9 cellular contexts compared by ENCODE assay signal in genomic region chr10:103470755-103471653, GRCh38. TPM values are rescaled to one million over a fixed set of nuclear protein-coding genes. Genes with fewer than 3 reads are reported as not detected.
DNase-seq lines count a peak whose midpoint lies in the region; ATAC-seq, FAIRE-seq and TF ChIP-seq lines count a peak whose summit lies in the region.
"Had no signal": no experiment of that assay in that cellular context is flagged by ENCODE, and none has a peak within 500 bp of the region (broad histone marks: within the 10 kb centered on the region; RNA-seq: fewer than 3 reads in every experiment).

No MANE protein-coding gene starts in this region.

- intact Hi-C loops in K562 (cut with micrococcal nuclease) (no loop called here), spleen (cut with DNase I; ENCODE audit: low total_unique reads) (no loop called here)

- H3K36me3 ChIP-seq in K562 (ENCODE audit: control insufficient read depth, insufficient read depth, low read length) (no peaks in the 10 kb centered on the region), spleen (no peaks in the 10 kb centered on the region)
- H3K36me3 ChIP-seq: tibial artery had no signal

- TF ChIP-seq POLR2A in A549 (IDR thresholded peaks at IDR 0.05; ENCODE audit: low read length): no peak
- TF ChIP-seq POLR2A in K562 (conservative IDR thresholded peaks at IDR 0.05): no peak
- TF ChIP-seq POLR2A in spleen (IDR thresholded peaks at IDR 0.05): no peak

- no peak for TF ChIP-seq RAD21 in A549 (conservative IDR thresholded peaks at IDR 0.05 in 1 of 2, IDR thresholded peaks at IDR 0.05 in 1 of 2)
- TF ChIP-seq RAD21 in K562 (CRISPR knock-in tag; conservative IDR thresholded peaks at IDR 0.05 in 1 of 2, IDR thresholded peaks at IDR 0.05 in 1 of 2): no peak

- H3K9me1 ChIP-seq in K562 (ENCODE audit: control insufficient read depth, insufficient read depth, low read length): no peaks in the 10 kb centered on the region

- BruUV-seq in K562 (replicated peaks; lab: Mats Ljungman, UMichigan): no TSS peak

- in situ Hi-C loops in K562 (cut with MboI): no loop called here

- DNase-seq in A549 (ENCODE audit: low read depth in 1 of 2, low spot score in 1 of 2) (no peak), T-helper 22 cell (ENCODE audit: low read depth) (peak; percentile 71), K562 (ENCODE audit: extremely low read depth in 1 of 4, low spot score in 3 of 4) (peak; percentile 65 to 77 (median 72)), spleen (peak; percentile 90), NCI-H146 (lab: John Stamatoyannopoulos, UW) (no peak), NCI-H226 (no peak)

- POLR2A ChIA-PET in A549 (lab: Yijun Ruan, JAX) (no interaction called here), K562 (lab: Yijun Ruan, JAX) (no interaction called here)

- TF ChIP-seq EP300 in A549 (IDR thresholded peaks at IDR 0.05): no peak
- 0 out of 2 replicates have a peak, but pooled peaks have one; percentile 9 for TF ChIP-seq EP300 in K562 (IDR thresholded peaks at IDR 0.05; ENCODE audit: low read length)

- ATAC-seq in A549 (peak in 1 of 2 experiments; percentile 19; a peak in 1 of 6 replicates), GM19397 (IDR thresholded peaks at IDR 0.05; ENCODE audit: unreplicated experiment) (peak; percentile 85), HG03432 (IDR thresholded peaks at IDR 0.05; ENCODE audit: unreplicated experiment) (peak; percentile 78), K562 (peak; percentile 86)

- H3K4me3 ChIP-seq in A549 (no peak overlapping the region), K562 (no peak overlapping the region), spleen (peak overlapping the region in 1 of 8 donors; percentile 49)
- H3K4me3 ChIP-seq: tibial artery had no signal

- H3K27ac ChIP-seq in A549: peak overlapping the region in 1 of 2 experiments; percentile 47; a peak in 1 of 6 replicates
- H3K27ac ChIP-seq in K562 (ENCODE audit: extremely low read depth, low read depth, low read length): no peak overlapping the region
- H3K27ac ChIP-seq in spleen: peak overlapping the region; percentile 32 to 90 (median 73)
- H3K27ac ChIP-seq: tibial artery had no signal

- H3K9ac ChIP-seq in K562 (ENCODE audit: insufficient read depth in 1 of 2, low read depth in 2 of 2, low read length in 2 of 2): no peak overlapping the region

- no peaks in the 10 kb centered on the region for H3K9me3 ChIP-seq in A549
- no peaks in the 10 kb centered on the region for H3K9me3 ChIP-seq in K562 (replicated peaks; ENCODE audit: control insufficient read depth, insufficient read depth, low read depth, low read length)
- H3K9me3 ChIP-seq in spleen: no peaks in the 10 kb centered on the region
- H3K9me3 ChIP-seq: tibial artery had no signal

- H3K27me3 ChIP-seq in K562 (ENCODE audit: control insufficient read depth in 2 of 2, insufficient read depth in 2 of 2, low read length in 2 of 2) (peaks cover 0 to 10% of the 10 kb centered on the region in 2 experiments; a peak in 1 of 5 replicates), spleen (replicated peaks in 1 of 7) (no peaks in the 10 kb centered on the region)

- no peaks in the 10 kb centered on the region for H3K79me2 ChIP-seq in K562 (ENCODE audit: control insufficient read depth, insufficient read depth, low read length)

- peak overlapping the region; percentile 56; the same call in 1 of the 2 replicates for H2AFZ ChIP-seq in K562 (ENCODE audit: low read depth, low read length)

- no peaks in the 10 kb centered on the region; the same call in 1 of the 2 replicates for H4K20me1 ChIP-seq in K562 (replicated peaks; ENCODE audit: control insufficient read depth, insufficient read depth, low read length)

- TF ChIP-seq CTCF in A549 (IDR thresholded peaks at IDR 0.05) (no peak), K562 (IDR thresholded peaks at IDR 0.05 in 2 of 3, conservative IDR thresholded peaks at IDR 0.05 in 1 of 3; ENCODE audit: insufficient read depth in 2 of 3, low read depth in 1 of 3, low read length in 3 of 3) (no peak), spleen (IDR thresholded peaks at IDR 0.05 in 8 of 11, conservative IDR thresholded peaks at IDR 0.05 in 3 of 11) (no peak)

- H3K4me2 ChIP-seq in A549: peak overlapping the region; percentile 28; the same call in 1 of the 3 replicates
- no peak overlapping the region for H3K4me2 ChIP-seq in K562 (ENCODE audit: insufficient read depth, low read length)

- H3K4me1 ChIP-seq in A549 (peaks cover 10% of the 10 kb centered on the region; the same call in 2 of the 3 replicates), K562 (replicated peaks in 1 of 2; ENCODE audit: control insufficient read depth in 2 of 2, insufficient read depth in 2 of 2, low read length in 2 of 2) (peaks cover 8 to 10% of the 10 kb centered on the region in 2 experiments; a peak in 3 of 5 replicates), spleen (peaks cover 16 to 64% (median 46%) of the 10 kb centered on the region in 6 donors)
- H3K4me1 ChIP-seq: tibial artery had no signal

- WGBS in A549 (ENCODE audit: missing lambda C conversion rate): 74% methylated on average over 14 of the region's 14 CpGs
- 20% methylated on average over 13 of the region's 14 CpGs for WGBS in K562 (ENCODE audit: insufficient coverage, low coverage, missing lambda C conversion rate)
- WGBS in spleen, 5 donors: 16 to 48% (median 30%) methylated on average over 13 to 14 of the region's 14 CpGs

- FAIRE-seq in A549 (lab: Jason Lieb, UNC) (no peak), K562 (lab: Jason Lieb, UNC) (no peak)

- CTCF ChIA-PET in A549 (lab: Yijun Ruan, JAX): interaction anchor here (1.2 to 6.8 kb wide), 3 partner anchors 14 to 76 kb away, joined by 4 to 51 read pairs (median 6); no protein-coding TSS in a partner anchor
- CTCF ChIA-PET in K562 (lab: Yijun Ruan, JAX; ENCODE audit: low intra/inter-chr PET ratio): interaction anchor here (0.6 kb wide), 1 partner anchor 26 kb away, joined by 3 read pairs; no protein-coding TSS in a partner anchor

RNA-seq across cellular contexts. Expression of gene CALHM3, which starts 8.0 kb away (rescaled TPM):
- polyA plus RNA-seq in A549 (2011; rRNA removed) (0.08 and 0.17 TPM in 2 replicates), A549 (2017; fragmentation: RNase III; extraction: RNeasy Plus Mini Kit Qiagen cat#74134 plus additional on column Dnase treatment) (0.09 to 0.21 TPM (median 0.17 TPM) in 3 replicates), K562 (2011; rRNA removed) (not detected in 2 replicates), K562 (2014; fragmentation: Illumina TruSeq; extraction: Trizol) (not detected in 2 replicates), K562 (2014; fragmentation: Nextera tagmentation; extraction: Ambion mirVana) (not detected), K562 (2014; rRNA removed) (not detected in 2 replicates), spleen (under 1 TPM in 1 of 3 donors, not detected in 2; 0.03 TPM)
- polyA plus RNA-seq in A549 (2012; cell fraction: cytosol; rRNA removed): 0.11 and 0.13 TPM in 2 replicates
- 0.10 and 0.34 TPM in 2 replicates for polyA plus RNA-seq in A549 (2012; cell fraction: nucleus; rRNA removed)
- not detected in 2 replicates for polyA minus RNA-seq in A549 (2011; rRNA and poly(A)+ RNA removed)
- not detected in 2 replicates for total RNA-seq in K562 (2011; cell fraction: chromatin; rRNA removed; ENCODE audit: low replicate concordance)
- total RNA-seq in K562 (2011; cell fraction: nucleolus; rRNA removed): not detected in 2 replicates
- not detected in 2 replicates for total RNA-seq in K562 (2011; cell fraction: nucleoplasm; rRNA removed)
- total RNA-seq in K562 (2014; rRNA removed) (not detected in 2 replicates), K562 (2014; rRNA removed; fragmentation: Illumina TruSeq; extraction: Trizol) (not detected in 2 replicates), K562 (2015; rRNA removed; fragmentation: Illumina TruSeq; extraction: Trizol) (not detected in 2 replicates), K562 (2021) (not detected in 2 replicates), spleen (not detected)
- polyA plus RNA-seq in K562 (2011; cell fraction: cytosol; rRNA removed): not detected in 2 replicates
- polyA plus RNA-seq in K562 (2011; cell fraction: nucleus; rRNA removed): not detected in 2 replicates
- 0.10 TPM in 1 of 2 replicates, not detected in the other for polyA plus RNA-seq in K562 (2012)
- not detected in 2 replicates for polyA minus RNA-seq in K562 (2011; rRNA and poly(A)+ RNA removed)
- not detected in 2 replicates for polyA minus RNA-seq in K562 (2011; cell fraction: cytosol; rRNA and poly(A)+ RNA removed)
- polyA minus RNA-seq in K562 (2011; cell fraction: nucleus; rRNA and poly(A)+ RNA removed): not detected in 2 replicates

RNA-seq across cellular contexts. Expression of gene CALHM1, which starts 12.3 kb away (rescaled TPM):
- polyA plus RNA-seq in A549 (2011; rRNA removed) (not detected in 2 replicates), A549 (2017; fragmentation: RNase III; extraction: RNeasy Plus Mini Kit Qiagen cat#74134 plus additional on column Dnase treatment) (not detected in 3 replicates), K562 (2011; rRNA removed) (not detected in 2 replicates), K562 (2014; fragmentation: Illumina TruSeq; extraction: Trizol) (not detected in 2 replicates), K562 (2014; fragmentation: Nextera tagmentation; extraction: Ambion mirVana) (under 1 TPM in 1 of 2 experiments, not detected in 1; 0.03 TPM), K562 (2014; rRNA removed) (not detected in 2 replicates), spleen (under 1 TPM in 2 of 3 donors, not detected in 1; 0.04 to 0.10 TPM)
- not detected in 2 replicates for polyA plus RNA-seq in A549 (2012; cell fraction: cytosol; rRNA removed)
- polyA plus RNA-seq in A549 (2012; cell fraction: nucleus; rRNA removed): not detected in 2 replicates
- polyA minus RNA-seq in A549 (2011; rRNA and poly(A)+ RNA removed): not detected in 2 replicates
- total RNA-seq in K562 (2011; cell fraction: chromatin; rRNA removed; ENCODE audit: low replicate concordance): not detected in 2 replicates
- not detected in 2 replicates for total RNA-seq in K562 (2011; cell fraction: nucleolus; rRNA removed)
- not detected in 2 replicates for total RNA-seq in K562 (2011; cell fraction: nucleoplasm; rRNA removed)
- total RNA-seq in K562 (2014; rRNA removed) (not detected in 2 replicates), K562 (2014; rRNA removed; fragmentation: Illumina TruSeq; extraction: Trizol) (not detected in 2 replicates), K562 (2015; rRNA removed; fragmentation: Illumina TruSeq; extraction: Trizol) (not detected in 2 replicates), K562 (2021) (not detected in 2 replicates), spleen (under 1 TPM in 1 of 7 donors, not detected in 6; 0.52 TPM)
- polyA plus RNA-seq in K562 (2011; cell fraction: cytosol; rRNA removed): not detected in 2 replicates
- not detected in 2 replicates for polyA plus RNA-seq in K562 (2011; cell fraction: nucleus; rRNA removed)
- polyA plus RNA-seq in K562 (2012): not detected in 2 replicates
- polyA minus RNA-seq in K562 (2011; rRNA and poly(A)+ RNA removed): not detected in 2 replicates
- not detected in 2 replicates for polyA minus RNA-seq in K562 (2011; cell fraction: cytosol; rRNA and poly(A)+ RNA removed)
- not detected in 2 replicates for polyA minus RNA-seq in K562 (2011; cell fraction: nucleus; rRNA and poly(A)+ RNA removed)

RNA-seq across cellular contexts. Expression of gene CALHM2, which starts 18.8 kb away (rescaled TPM):
- polyA plus RNA-seq in A549 (2011; rRNA removed) (2.5 and 3.6 TPM in 2 replicates), A549 (2017; fragmentation: RNase III; extraction: RNeasy Plus Mini Kit Qiagen cat#74134 plus additional on column Dnase treatment) (1.9 to 2.7 TPM (median 2.6 TPM) in 3 replicates), K562 (2011; rRNA removed) (0.08 and 0.39 TPM in 2 replicates), K562 (2014; fragmentation: Illumina TruSeq; extraction: Trizol) (not detected in 2 replicates), K562 (2014; fragmentation: Nextera tagmentation; extraction: Ambion mirVana) (under 1 TPM; 0.13 to 0.14 TPM), K562 (2014; rRNA removed) (not detected in 2 replicates), spleen (10 to 100 TPM; 12.6 to 40.4 (median 23.3) TPM)
- 2.4 and 3.0 TPM in 2 replicates for polyA plus RNA-seq in A549 (2012; cell fraction: cytosol; rRNA removed)
- 3.1 and 3.8 TPM in 2 replicates for polyA plus RNA-seq in A549 (2012; cell fraction: nucleus; rRNA removed)
- 3.4 and 4.1 TPM in 2 replicates for polyA minus RNA-seq in A549 (2011; rRNA and poly(A)+ RNA removed)
- not detected in 2 replicates for total RNA-seq in K562 (2011; cell fraction: chromatin; rRNA removed; ENCODE audit: low replicate concordance)
- not detected in 2 replicates for total RNA-seq in K562 (2011; cell fraction: nucleolus; rRNA removed)
- total RNA-seq in K562 (2011; cell fraction: nucleoplasm; rRNA removed): not detected in 2 replicates
- total RNA-seq in K562 (2014; rRNA removed) (not detected in 2 replicates), K562 (2014; rRNA removed; fragmentation: Illumina TruSeq; extraction: Trizol) (not detected in 2 replicates), K562 (2015; rRNA removed; fragmentation: Illumina TruSeq; extraction: Trizol) (not detected in 2 replicates), K562 (2021) (0.16 TPM in 1 of 2 replicates, not detected in the other), spleen (10 to 100 TPM; 36.8 to 91.6 (median 68.6) TPM)
- polyA plus RNA-seq in K562 (2011; cell fraction: cytosol; rRNA removed): 0.10 and 0.41 TPM in 2 replicates
- 0.17 and 0.35 TPM in 2 replicates for polyA plus RNA-seq in K562 (2011; cell fraction: nucleus; rRNA removed)
- polyA plus RNA-seq in K562 (2012): 1.3 and 1.7 TPM in 2 replicates
- not detected in 2 replicates for polyA minus RNA-seq in K562 (2011; rRNA and poly(A)+ RNA removed)
- polyA minus RNA-seq in K562 (2011; cell fraction: cytosol; rRNA and poly(A)+ RNA removed): 0.73 TPM in 1 of 2 replicates, not detected in the other
- 0.22 TPM in 1 of 2 replicates, not detected in the other for polyA minus RNA-seq in K562 (2011; cell fraction: nucleus; rRNA and poly(A)+ RNA removed)

RNA-seq across cellular contexts. Expression of gene NEURL1, which starts 22.5 kb away (rescaled TPM):
- polyA plus RNA-seq in A549 (2011; rRNA removed): 0.06 and 0.09 TPM in 2 replicates
- polyA plus RNA-seq in A549 (2012; cell fraction: cytosol; rRNA removed): 0.07 and 0.09 TPM in 2 replicates
- 0.24 and 0.61 TPM in 2 replicates for polyA plus RNA-seq in A549 (2012; cell fraction: nucleus; rRNA removed)
- 0.12 to 0.37 TPM (median 0.26 TPM) in 3 replicates for polyA plus RNA-seq in A549 (2017; fragmentation: RNase III; extraction: RNeasy Plus Mini Kit Qiagen cat#74134 plus additional on column Dnase treatment)
- polyA minus RNA-seq in A549 (2011; rRNA and poly(A)+ RNA removed): 0.15 and 0.66 TPM in 2 replicates
- 1.3 TPM in 1 of 2 replicates, not detected in the other for total RNA-seq in K562 (2011; cell fraction: chromatin; rRNA removed; ENCODE audit: low replicate concordance)
- 0.39 and 1.3 TPM in 2 replicates for total RNA-seq in K562 (2011; cell fraction: nucleolus; rRNA removed)
- 0.22 and 0.84 TPM in 2 replicates for total RNA-seq in K562 (2011; cell fraction: nucleoplasm; rRNA removed)
- 0.08 and 0.45 TPM in 2 replicates for total RNA-seq in K562 (2014; rRNA removed)
- not detected in 2 replicates for total RNA-seq in K562 (2014; rRNA removed; fragmentation: Illumina TruSeq; extraction: Trizol)
- not detected in 2 replicates for total RNA-seq in K562 (2015; rRNA removed; fragmentation: Illumina TruSeq; extraction: Trizol)
- 0.11 and 0.20 TPM in 2 replicates for total RNA-seq in K562 (2021)
- 0.20 and 0.21 TPM in 2 replicates for polyA plus RNA-seq in K562 (2011; rRNA removed)
- polyA plus RNA-seq in K562 (2011; cell fraction: cytosol; rRNA removed): 0.43 and 1.3 TPM in 2 replicates
- 0.38 and 2.3 TPM in 2 replicates for polyA plus RNA-seq in K562 (2011; cell fraction: nucleus; rRNA removed)
- polyA plus RNA-seq in K562 (2012): 0.20 and 0.24 TPM in 2 replicates
- 0.26 TPM in 1 of 2 replicates, not detected in the other for polyA plus RNA-seq in K562 (2014; fragmentation: Illumina TruSeq; extraction: Trizol)
- under 1 TPM in 1 of 2 experiments, not detected in 1; 0.01 TPM for polyA plus RNA-seq in K562 (2014; fragmentation: Nextera tagmentation; extraction: Ambion mirVana)
- 0.04 TPM in 1 of 2 replicates, not detected in the other for polyA plus RNA-seq in K562 (2014; rRNA removed)
- polyA minus RNA-seq in K562 (2011; rRNA and poly(A)+ RNA removed): 0.11 TPM in 1 of 2 replicates, not detected in the other
- 0.29 TPM in 1 of 2 replicates, not detected in the other for polyA minus RNA-seq in K562 (2011; cell fraction: cytosol; rRNA and poly(A)+ RNA removed)
- polyA minus RNA-seq in K562 (2011; cell fraction: nucleus; rRNA and poly(A)+ RNA removed): 0.22 and 0.67 TPM in 2 replicates
- 1 to 10 TPM in 6 of 7 donors, under 1 TPM in 1; 0.43 to 3.6 (median 2.4) TPM for total RNA-seq in spleen
- 1 to 10 TPM in 2 of 3 donors, under 1 TPM in 1; 0.76 to 2.9 (median 1.4) TPM for polyA plus RNA-seq in spleen

Comparison
In these comparisons a context has a peak if more than half of its experiments do, and no peak if none do; other contexts are left out.
1. DNase-seq: peak in T-helper 22 cell (single experiment), K562 (4 of 4) and spleen (single experiment); none in A549 (0 of 2), NCI-H146 (single experiment) and NCI-H226 (single experiment).
2. Of the 35 proteins assayed by ChIP-seq in both K562 and A549: peak only in K562: EP300, ESRRA, HDAC2, KDM1A and MAZ; only in A549: none; in both: none; in neither: 28; mixed calls (peak in some experiments, not most) for 2.